In the genomic region with DNA sequence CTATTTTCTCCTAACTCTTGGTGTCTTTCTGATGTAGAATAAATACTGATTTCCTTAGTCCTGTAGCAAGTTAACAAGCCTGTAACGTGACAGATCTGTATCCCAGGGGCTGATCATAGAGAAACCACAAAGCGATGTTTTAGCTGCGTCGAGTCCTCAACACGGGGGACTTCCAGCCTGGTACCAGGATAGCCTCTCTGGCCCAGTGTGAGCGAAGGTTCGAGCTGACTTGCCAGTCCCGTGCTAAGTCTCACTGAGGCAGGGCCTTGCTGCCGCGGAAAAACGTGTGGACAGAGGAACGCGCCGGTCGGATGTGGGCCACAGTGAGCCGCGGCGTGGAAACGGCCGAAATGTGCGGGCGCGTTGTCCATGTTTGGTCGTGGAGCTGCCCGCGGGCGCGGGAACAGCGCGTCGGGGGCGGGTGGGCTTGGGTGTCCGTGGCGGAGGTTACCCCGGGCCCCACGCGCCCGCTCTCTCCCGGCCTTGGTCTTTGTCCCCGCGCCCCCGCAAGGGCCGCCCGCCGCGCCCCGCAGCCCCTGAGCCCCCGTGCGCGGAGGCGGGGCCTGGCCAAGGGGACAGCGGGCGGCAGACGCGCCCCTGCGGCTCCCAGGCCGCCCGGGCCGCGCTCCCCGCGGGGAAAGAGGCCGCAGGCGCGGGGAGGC, we compare ENCODE assay signal across 8 cellular contexts. TPM values are rescaled to one million over a fixed set of nuclear protein-coding genes. Genes with fewer than 3 reads are reported as not detected.
A peak's percentile ranks its signal among the peaks of the same experiment; 100 is the strongest.
DNase-seq lines count a peak whose midpoint lies in the region; ATAC-seq, FAIRE-seq and TF ChIP-seq lines count a peak whose summit lies in the region.

No MANE protein-coding gene starts in this region.

- peak overlapping the region; percentile 64 for H3K4me2 ChIP-seq in HepG2 (ENCODE audit: low read depth, low read length)

- no peak overlapping the region for H3K9ac ChIP-seq in HepG2 (ENCODE audit: insufficient read depth, low read depth, low read length)

- no peaks in the 10 kb centered on the region for H4K20me1 ChIP-seq in HepG2 (ENCODE audit: insufficient read depth, low read length)

- no peak for FAIRE-seq in HepG2 (lab: Jason Lieb, UNC)

- H2AFZ ChIP-seq in HepG2 (ENCODE audit: low read length): no peak overlapping the region

- H3K27me3 ChIP-seq in breast epithelium: no peaks in the 10 kb centered on the region
- peaks cover 2 to 37% of the 10 kb centered on the region in 2 experiments; a peak in 4 of 5 replicates for H3K27me3 ChIP-seq in HepG2 (ENCODE audit: control insufficient read depth in 1 of 2, insufficient read depth in 2 of 2, low read length in 2 of 2)

- H3K4me1 ChIP-seq in breast epithelium: no peaks in the 10 kb centered on the region
- peaks cover 34% of the 10 kb centered on the region for H3K4me1 ChIP-seq in HepG2 (ENCODE audit: insufficient read depth, low read length)

- peak; percentile 3 for DNase-seq in stimulated activated CD4-positive, alpha-beta T cell treated with anti-CD3 and anti-CD28 coated beads, Interleukin-12 subunit alpha, Interleukin-12 subunit beta, amount 100 ng/mL, for 4 hours
- DNase-seq in stimulated activated CD4-positive, alpha-beta T cell treated with anti-CD3 and anti-CD28 coated beads, Interleukin-1b, Interleukin-23, amount 100 ng/mL, for 48 hours: no peak
- DNase-seq in breast epithelium (ENCODE audit: low spot score in 2 of 2) (no peak), HepG2 (ENCODE audit: low spot score) (no peak), superior temporal gyrus (ENCODE audit: extremely low spot score) (peak; percentile 64), KG1 (lab: John Stamatoyannopoulos, UW) (no peak), HCEC 1CT (no peak)

- in situ Hi-C loops in HepG2 (cut with HindIII; ENCODE audit: extremely low pct_ligation_motif_present, low pct_unique_long_range_greater_than_20kb): no loop called here

- TF ChIP-seq EP300 in HepG2 (IDR thresholded peaks at IDR 0.05; ENCODE audit: low read depth in 2 of 2, low read length in 2 of 2) (no peak), HepG2 (CRISPR knock-in tag; IDR thresholded peaks at IDR 0.05; ENCODE audit: borderline replicate concordance) (no peak)

- no peak for TF ChIP-seq POLR2A in breast epithelium (IDR thresholded peaks at IDR 0.05)
- no peak for TF ChIP-seq POLR2A in HepG2 (IDR thresholded peaks at IDR 0.05; ENCODE audit: insufficient read depth in 1 of 2, low read depth in 2 of 2, low read length in 2 of 2)

- TF ChIP-seq CTCF in breast epithelium (IDR thresholded peaks at IDR 0.05) (no peak), HepG2 (CRISPR knock-in tag; IDR thresholded peaks at IDR 0.05) (no peak)

- no peak for TF ChIP-seq RAD21 in HepG2 (CRISPR knock-in tag; IDR thresholded peaks at IDR 0.05)

- CTCF ChIA-PET in HepG2 (lab: Yijun Ruan, JAX; ENCODE audit: low intra/inter-chr PET ratio, low total read pairs): interaction anchor here (2.4 kb wide), 1 partner anchor 62 kb away, joined by 12 read pairs; no protein-coding TSS in a partner anchor

- H3K27ac ChIP-seq in breast epithelium: peak overlapping the region; percentile 79 to 95
- no peak overlapping the region for H3K27ac ChIP-seq in HepG2 (ENCODE audit: extremely low read length, insufficient read depth, low read length)

- H3K4me3 ChIP-seq in breast epithelium (peak overlapping the region; percentile 53 to 81 (median 61)), HepG2 (replicated peaks in 1 of 3; ENCODE audit: insufficient read depth in 1 of 3, low read depth in 2 of 3, low read length in 3 of 3) (peak overlapping the region; percentile 16 to 40 (median 20); a peak in 3 of 6 replicates)

- no peaks in the 10 kb centered on the region for H3K79me2 ChIP-seq in HepG2 (ENCODE audit: insufficient read depth, low read length)

- no TSS peak for BruUV-seq in HepG2 (replicated peaks; lab: Mats Ljungman, UMichigan)

- WGBS in HepG2 (ENCODE audit: low lambda C conversion rate): 64% methylated on average over 30 of the region's 65 CpGs

- no peak; the same call in 2 of the 3 replicates for ATAC-seq in HepG2
- no peak for ATAC-seq in GM21526 (IDR thresholded peaks at IDR 0.05; ENCODE audit: low FRiP score, unreplicated experiment)

- POLR2A ChIA-PET in HepG2 (lab: Yijun Ruan, JAX): no interaction called here

- H3K36me3 ChIP-seq in breast epithelium (no peaks in the 10 kb centered on the region), HepG2 (replicated peaks in 1 of 2; ENCODE audit: control insufficient read depth in 1 of 2, insufficient read depth in 2 of 2, low read length in 2 of 2) (no peaks in the 10 kb centered on the region)

- intact Hi-C loops in breast epithelium (cut with DNase I; ENCODE audit: low total_unique reads) (no loop called here), HepG2 (cut with micrococcal nuclease; ENCODE audit: unreplicated experiment) (loop anchor here (1.0 kb wide), 1 partner anchor 62 kb away; no protein-coding TSS in a partner anchor)

- H3K9me3 ChIP-seq in breast epithelium (no peaks in the 10 kb centered on the region), HepG2 (ENCODE audit: low read length) (no peaks in the 10 kb centered on the region)

TF ChIP-seq in HepG2, 621 proteins besides CTCF, POLR2A, EP300 and RAD21 (continues in another document):
- TF ChIP-seq, protein P1, sequence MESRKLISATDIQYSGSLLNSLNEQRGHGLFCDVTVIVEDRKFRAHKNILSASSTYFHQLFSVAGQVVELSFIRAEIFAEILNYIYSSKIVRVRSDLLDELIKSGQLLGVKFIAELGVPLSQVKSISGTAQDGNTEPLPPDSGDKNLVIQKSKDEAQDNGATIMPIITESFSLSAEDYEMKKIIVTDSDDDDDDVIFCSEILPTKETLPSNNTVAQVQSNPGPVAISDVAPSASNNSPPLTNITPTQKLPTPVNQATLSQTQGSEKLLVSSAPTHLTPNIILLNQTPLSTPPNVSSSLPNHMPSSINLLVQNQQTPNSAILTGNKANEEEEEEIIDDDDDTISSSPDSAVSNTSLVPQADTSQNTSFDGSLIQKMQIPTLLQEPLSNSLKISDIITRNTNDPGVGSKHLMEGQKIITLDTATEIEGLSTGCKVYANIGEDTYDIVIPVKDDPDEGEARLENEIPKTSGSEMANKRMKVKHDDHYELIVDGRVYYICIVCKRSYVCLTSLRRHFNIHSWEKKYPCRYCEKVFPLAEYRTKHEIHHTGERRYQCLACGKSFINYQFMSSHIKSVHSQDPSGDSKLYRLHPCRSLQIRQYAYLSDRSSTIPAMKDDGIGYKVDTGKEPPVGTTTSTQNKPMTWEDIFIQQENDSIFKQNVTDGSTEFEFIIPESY (CRISPR knock-in tag; IDR thresholded peaks at IDR 0.05): peak; percentile 59; the same call in 1 of the 2 replicates
- TF ChIP-seq, protein P2, sequence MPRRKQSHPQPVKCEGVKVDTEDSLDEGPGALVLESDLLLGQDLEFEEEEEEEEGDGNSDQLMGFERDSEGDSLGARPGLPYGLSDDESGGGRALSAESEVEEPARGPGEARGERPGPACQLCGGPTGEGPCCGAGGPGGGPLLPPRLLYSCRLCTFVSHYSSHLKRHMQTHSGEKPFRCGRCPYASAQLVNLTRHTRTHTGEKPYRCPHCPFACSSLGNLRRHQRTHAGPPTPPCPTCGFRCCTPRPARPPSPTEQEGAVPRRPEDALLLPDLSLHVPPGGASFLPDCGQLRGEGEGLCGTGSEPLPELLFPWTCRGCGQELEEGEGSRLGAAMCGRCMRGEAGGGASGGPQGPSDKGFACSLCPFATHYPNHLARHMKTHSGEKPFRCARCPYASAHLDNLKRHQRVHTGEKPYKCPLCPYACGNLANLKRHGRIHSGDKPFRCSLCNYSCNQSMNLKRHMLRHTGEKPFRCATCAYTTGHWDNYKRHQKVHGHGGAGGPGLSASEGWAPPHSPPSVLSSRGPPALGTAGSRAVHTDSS (CRISPR knock-in tag; conservative IDR thresholded peaks at IDR 0.05): no peak
- TF ChIP-seq ZBTB7A (CRISPR knock-in tag; IDR thresholded peaks at IDR 0.05) (peak; percentile 58; the same call in 1 of the 2 replicates), ZFP62 (CRISPR knock-in tag; IDR thresholded peaks at IDR 0.05) (no peak), SNAI1 (CRISPR knock-in tag; IDR thresholded peaks at IDR 0.05; ENCODE audit: borderline replicate concordance) (no peak), NPAS2 (CRISPR knock-in tag; IDR thresholded peaks at IDR 0.05; ENCODE audit: borderline replicate concordance) (no peak), ZNF720 (CRISPR knock-in tag; IDR thresholded peaks at IDR 0.05) (no peak)
- TF ChIP-seq, protein P3, sequence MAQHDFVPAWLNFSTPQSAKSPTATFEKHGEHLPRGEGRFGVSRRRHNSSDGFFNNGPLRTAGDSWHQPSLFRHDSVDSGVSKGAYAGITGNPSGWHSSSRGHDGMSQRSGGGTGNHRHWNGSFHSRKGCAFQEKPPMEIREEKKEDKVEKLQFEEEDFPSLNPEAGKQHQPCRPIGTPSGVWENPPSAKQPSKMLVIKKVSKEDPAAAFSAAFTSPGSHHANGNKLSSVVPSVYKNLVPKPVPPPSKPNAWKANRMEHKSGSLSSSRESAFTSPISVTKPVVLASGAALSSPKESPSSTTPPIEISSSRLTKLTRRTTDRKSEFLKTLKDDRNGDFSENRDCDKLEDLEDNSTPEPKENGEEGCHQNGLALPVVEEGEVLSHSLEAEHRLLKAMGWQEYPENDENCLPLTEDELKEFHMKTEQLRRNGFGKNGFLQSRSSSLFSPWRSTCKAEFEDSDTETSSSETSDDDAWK (CRISPR knock-in tag; IDR thresholded peaks at IDR 0.05): no peak

RNA-seq across cellular contexts. Expression of a gene that starts 0.5 kb away (rescaled TPM):
- total RNA-seq in breast epithelium (10 to 100 TPM; 11.3 to 26.1 (median 25.9) TPM), HepG2 (2016; rRNA removed; fragmentation: Illumina TruSeq; extraction: Trizol) (1.3 and 1.7 TPM in 2 replicates)
- total RNA-seq in HepG2 (2016; cell fraction: cytosol; rRNA removed; fragmentation: Illumina TruSeq; extraction: Trizol; ENCODE audit: low read depth): 2.3 and 2.6 TPM in 2 replicates
- total RNA-seq in HepG2 (2016; cell fraction: insoluble cytoplasmic fraction; rRNA removed; fragmentation: Illumina TruSeq; extraction: Trizol): 1.7 TPM in 2 replicates
- total RNA-seq in HepG2 (2016; cell fraction: membrane; rRNA removed; fragmentation: Illumina TruSeq; extraction: Trizol): 1.5 and 1.9 TPM in 2 replicates
- total RNA-seq in HepG2 (2016; cell fraction: nucleus; rRNA removed; fragmentation: Illumina TruSeq; extraction: Trizol): 1.7 and 2.5 TPM in 2 replicates
- polyA plus RNA-seq in HepG2 (2011; rRNA removed): 0.25 and 0.59 TPM in 2 replicates
- 0.18 and 0.24 TPM in 2 replicates for polyA plus RNA-seq in HepG2 (2011; cell fraction: cytosol; rRNA removed)
- polyA plus RNA-seq in HepG2 (2011; cell fraction: nucleus; rRNA removed): 0.43 and 0.68 TPM in 2 replicates
- polyA plus RNA-seq in HepG2 (2012): 0.44 and 0.72 TPM in 2 replicates
- polyA plus RNA-seq in HepG2 (2016; cell fraction: cytosol; fragmentation: Illumina TruSeq; extraction: Trizol; ENCODE audit: low read depth): 1.4 and 2.2 TPM in 2 replicates
- 1.0 and 1.2 TPM in 2 replicates for polyA plus RNA-seq in HepG2 (2016; cell fraction: insoluble cytoplasmic fraction; fragmentation: Illumina TruSeq; extraction: Trizol; ENCODE audit: low read depth)
- 1.9 and 2.0 TPM in 2 replicates for polyA plus RNA-seq in HepG2 (2016; cell fraction: membrane; fragmentation: Illumina TruSeq; extraction: Trizol; ENCODE audit: low read depth)
- polyA plus RNA-seq in HepG2 (2016; cell fraction: nucleus; fragmentation: Illumina TruSeq; extraction: Trizol; ENCODE audit: insufficient read depth, low read depth): 1.3 and 1.7 TPM in 2 replicates
- 1.0 and 40.3 TPM in 2 replicates for polyA minus RNA-seq in HepG2 (2011; rRNA and poly(A)+ RNA removed; ENCODE audit: low replicate concordance)
- 0.44 and 0.49 TPM in 2 replicates for polyA minus RNA-seq in HepG2 (2011; cell fraction: cytosol; rRNA and poly(A)+ RNA removed)
- 0.90 and 1.6 TPM in 2 replicates for polyA minus RNA-seq in HepG2 (2011; cell fraction: nucleus; rRNA and poly(A)+ RNA removed)

Comparison
In these comparisons a context has a peak if more than half of its experiments do, and no peak if none do; other contexts are left out.
1. DNase-seq: peak in stimulated activated CD4-positive, alpha-beta T cell treated with anti-CD3 and anti-CD28 coated beads, Interleukin-12 subunit alpha, Interleukin-12 subunit beta, amount 100 ng/mL, for 4 hours (single experiment) and superior temporal gyrus (single experiment); none in stimulated activated CD4-positive, alpha-beta T cell treated with anti-CD3 and anti-CD28 coated beads, Interleukin-1b, Interleukin-23, amount 100 ng/mL, for 48 hours (single experiment), breast epithelium (0 of 2), HepG2 (single experiment), KG1 (single experiment) and HCEC 1CT (single experiment).